ENCODE assay signal across 1 cellular context in genomic region chr5:78526049-78526525, GRCh38.
TF ChIP-seq lines count a peak whose summit lies in the region.

No MANE protein-coding gene starts in this region.

TF ChIP-seq in HepG2, 621 proteins besides CTCF, POLR2A, EP300 and RAD21 (continued from another document):
- TF ChIP-seq GLI4 (CRISPR knock-in tag; IDR thresholded peaks at IDR 0.05; ENCODE audit: borderline replicate concordance), result no peak
